Comparison of ENCODE assay signal across 11 cellular contexts in the genomic region with DNA sequence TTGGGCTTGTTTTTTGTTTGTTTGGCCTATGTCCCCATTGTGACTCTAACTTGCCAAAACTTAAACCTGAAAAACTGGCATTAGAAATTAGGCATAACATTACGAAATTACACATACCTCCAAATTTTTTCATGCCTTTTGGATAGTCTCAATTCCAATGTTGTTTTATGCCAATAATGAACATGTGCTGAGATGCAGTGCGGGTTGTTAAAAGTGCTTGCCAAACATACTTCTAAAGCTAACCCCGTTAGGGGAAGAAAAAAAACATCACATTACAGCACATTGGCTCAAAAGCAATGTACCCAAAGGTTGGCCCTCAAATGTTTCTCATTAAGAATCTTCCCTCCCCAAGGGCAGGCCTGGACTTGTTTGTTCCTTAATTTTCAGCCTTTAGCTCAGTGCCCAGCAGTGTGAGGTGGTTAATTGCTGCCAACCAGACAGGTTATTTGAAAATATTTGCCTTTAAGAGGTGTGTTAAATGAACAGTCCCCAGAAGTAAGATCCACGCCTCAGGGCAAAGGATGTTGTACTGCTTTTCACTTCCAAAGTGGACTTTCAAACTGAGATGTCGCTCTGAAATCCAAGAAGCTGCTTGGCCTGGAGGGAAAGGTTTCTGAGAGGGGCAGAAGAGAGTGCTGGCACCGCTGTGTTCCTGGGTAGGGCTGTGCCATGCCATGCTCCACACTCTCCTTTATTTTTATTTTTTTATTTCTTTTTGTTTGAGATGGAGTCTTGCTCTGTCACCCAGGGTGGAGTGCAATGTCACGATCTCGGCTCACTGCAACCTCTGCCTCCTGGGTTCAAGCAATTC. TPM values are rescaled to one million over a fixed set of nuclear protein-coding genes. Genes with fewer than 3 reads are reported as not detected.
DNase-seq lines count a peak whose midpoint lies in the region; ATAC-seq and TF ChIP-seq lines count a peak whose summit lies in the region.
"Had no signal": no experiment of that assay in that cellular context is flagged by ENCODE, and none has a peak within 500 bp of the region (broad histone marks: within the 10 kb centered on the region; RNA-seq: fewer than 3 reads in every experiment).

No MANE protein-coding gene starts in this region.

- no peak overlapping the region for H4K91ac ChIP-seq in H9 (ENCODE audit: insufficient read length, low read depth, low read length)

- H3K79me2 ChIP-seq in H9 (ENCODE audit: insufficient read depth, low read length) (no peaks in the 10 kb centered on the region), PC-3 (ENCODE audit: low read length) (no peaks in the 10 kb centered on the region)

- H3K9me2 ChIP-seq in PC-3 (replicated peaks; ENCODE audit: low read length) = no peaks in the 10 kb centered on the region

- POLR2A ChIA-PET in PC-3 (lab: Charles Lee; ENCODE audit: unreplicated experiment) = no interaction called here
- POLR2A ChIA-PET in naive thymus-derived CD8-positive, alpha-beta T cell (lab: Charles Lee) = interaction anchor here (0.6 kb wide), 1 partner anchor 97 kb away, joined by 3 read pairs; no protein-coding TSS in a partner anchor

- in situ Hi-C loops in ACHN (cut with HindIII; ENCODE audit: low pct_ligation_motif_present, low pct_unique_long_range_greater_than_20kb, low sequenced_read_pairs) = no loop called here

- H3K27ac Mint-ChIP-seq in H9 = peak overlapping the region in 2 of 3 experiments; percentile 51 to 81; a peak in 2 of 7 replicates
- H3K27ac Mint-ChIP-seq in naive thymus-derived CD8-positive, alpha-beta T cell = no peak overlapping the region
- H3K27ac Mint-ChIP-seq: immature natural killer cell had no signal

- H3K14ac ChIP-seq in H9 (ENCODE audit: insufficient read depth, low read length) = no peak overlapping the region

- H3K18ac ChIP-seq in H9 (ENCODE audit: insufficient read length, low read depth, low read length) = no peak overlapping the region

- no peak overlapping the region for H2BK5ac ChIP-seq in H9 (ENCODE audit: insufficient read length, low read length)

- CTCF ChIA-PET in PC-3 (lab: Charles Lee) = no interaction called here

- peaks cover 4% of the 10 kb centered on the region; the same call in 1 of the 2 replicates for H3K4me1 ChIP-seq in H9 (ENCODE audit: insufficient read depth, low read length)
- H3K4me1 ChIP-seq in PC-3 (ENCODE audit: insufficient read depth, low read length) = peaks cover 26% of the 10 kb centered on the region
- no peaks in the 10 kb centered on the region for H3K4me1 ChIP-seq in sigmoid colon
- no peaks in the 10 kb centered on the region for H3K4me1 ChIP-seq in psoas muscle

- no peak overlapping the region for H3K23ac ChIP-seq in H9 (ENCODE audit: insufficient read length, low read depth, low read length)

- TF ChIP-seq POLR2A in sigmoid colon (IDR thresholded peaks at IDR 0.05) = no peak

- no peak overlapping the region for H4K8ac ChIP-seq in H9 (replicated peaks; ENCODE audit: insufficient read length, low read depth, low read length)

- H3K9me3 Mint-ChIP-seq in H9 = peaks cover 3 to 7% of the 10 kb centered on the region in 2 experiments; a peak in 4 of 5 replicates
- peaks cover 0 to 17% (median 4%) of the 10 kb centered on the region in 9 donors for H3K9me3 Mint-ChIP-seq in naive thymus-derived CD8-positive, alpha-beta T cell
- H3K9me3 Mint-ChIP-seq: immature natural killer cell had no signal

- H3K27ac ChIP-seq in H9 (ENCODE audit: insufficient read length, low read depth, low read length) (no peak overlapping the region), PC-3 (ENCODE audit: low read length) (peak overlapping the region; percentile 44; the same call in 1 of the 2 replicates), sigmoid colon (peak overlapping the region in 2 of 4 donors; percentile 24 to 26), psoas muscle (no peak overlapping the region)
- H3K27ac ChIP-seq: SJSA1 had no signal

- H3K27me3 Mint-ChIP-seq in H9 (ENCODE audit: low read depth) = no peaks in the 10 kb centered on the region
- H3K27me3 Mint-ChIP-seq in naive thymus-derived CD8-positive, alpha-beta T cell = peaks cover 0 to 7% (median 4%) of the 10 kb centered on the region in 5 donors

- H3K56ac ChIP-seq in H9 (ENCODE audit: insufficient read length, low read depth, low read length) = no peak overlapping the region

- H3K4me3 ChIP-seq in PC-3 (ENCODE audit: low read length) (peak overlapping the region; percentile 58; the same call in 1 of the 2 replicates), sigmoid colon (no peak overlapping the region), psoas muscle (no peak overlapping the region)
- H3K4me3 ChIP-seq: SJSA1 had no signal

- H3K9me3 ChIP-seq in H9 (ENCODE audit: control insufficient read depth, low read depth, low read length) (no peaks in the 10 kb centered on the region), PC-3 (ENCODE audit: low read length) (no peaks in the 10 kb centered on the region), sigmoid colon (peaks cover 0 to 5% (median 0%) of the 10 kb centered on the region in 4 donors), psoas muscle (peaks cover 4% of the 10 kb centered on the region)
- H3K9me3 ChIP-seq: SJSA1 had no signal

- WGBS in H9 (ENCODE audit: extremely low coverage, insufficient read length, low lambda C conversion rate) = no CpG with 5 or more reads among the region's 8 CpGs
- 68 to 84% methylated on average over 8 of the region's 8 CpGs for WGBS in sigmoid colon, 2 donors
- WGBS in psoas muscle, 3 donors = 59 to 77% (median 67%) methylated on average over 8 of the region's 8 CpGs

- H3K4me3 Mint-ChIP-seq in H9 = no peak overlapping the region
- no peak overlapping the region for H3K4me3 Mint-ChIP-seq in naive thymus-derived CD8-positive, alpha-beta T cell
- H3K4me3 Mint-ChIP-seq: immature natural killer cell had no signal

- TF ChIP-seq CTCF in H9 (conservative IDR thresholded peaks at IDR 0.05) = no peak
- no peak for TF ChIP-seq CTCF in PC-3 (conservative IDR thresholded peaks at IDR 0.05; ENCODE audit: low read depth, low read length)
- no peak for TF ChIP-seq CTCF in sigmoid colon (IDR thresholded peaks at IDR 0.05)
- TF ChIP-seq CTCF in psoas muscle (IDR thresholded peaks at IDR 0.05) = no peak

- no peak overlapping the region for H2BK15ac ChIP-seq in H9 (ENCODE audit: low read depth, low read length)

- no peaks in the 10 kb centered on the region for H3K36me3 ChIP-seq in PC-3 (ENCODE audit: low read depth, low read length)
- H3K36me3 ChIP-seq in sigmoid colon = no peaks in the 10 kb centered on the region
- H3K36me3 ChIP-seq in psoas muscle (ENCODE audit: insufficient read depth in 1 of 2, low read depth in 1 of 2) = no peaks in the 10 kb centered on the region
- H3K36me3 ChIP-seq: SJSA1 had no signal

- H2BK120ac ChIP-seq in H9 (ENCODE audit: low read depth, low read length, poor library complexity, severe bottlenecking) = peak overlapping the region; percentile 30

- H2BK20ac ChIP-seq in H9 (ENCODE audit: low read depth, low read length, poor library complexity, severe bottlenecking) = no peak overlapping the region

- no peak overlapping the region for H3K4ac ChIP-seq in H9 (ENCODE audit: low read depth, low read length)

- DNase-seq in H9 (no peak), PC-3 (peak; percentile 48), fibroblast of peridontal ligament (ENCODE audit: extremely low read depth) (peak; percentile 82), sigmoid colon (peak; percentile 15), psoas muscle (no peak), ACHN (no peak), NCI-H524 treated with DMSO at 0.1 percent for 48 hours (lab: John Stamatoyannopoulos, UW) (no peak)
- DNase-seq in naive thymus-derived CD8-positive, alpha-beta T cell = no peak
- DNase-seq: immature natural killer cell, KG1 had no signal

- H3K27me3 ChIP-seq in H9 (ENCODE audit: insufficient read depth, low read length) (no peaks in the 10 kb centered on the region), PC-3 (ENCODE audit: low read length) (no peaks in the 10 kb centered on the region), sigmoid colon (no peaks in the 10 kb centered on the region), psoas muscle (ENCODE audit: insufficient read depth in 3 of 3, low read length in 2 of 3) (no peaks in the 10 kb centered on the region)
- H3K27me3 ChIP-seq: SJSA1 had no signal

- H3K36me3 Mint-ChIP-seq in H9 (ENCODE audit: insufficient read depth in 1 of 3, low read depth in 3 of 3) = peaks cover 0 to 5% (median 4%) of the 10 kb centered on the region in 3 experiments; a peak in 3 of 7 replicates
- H3K36me3 Mint-ChIP-seq in naive thymus-derived CD8-positive, alpha-beta T cell = peaks cover 0 to 8% (median 4%) of the 10 kb centered on the region in 3 donors
- H3K36me3 Mint-ChIP-seq: immature natural killer cell had no signal

- intact Hi-C loops in PC-3 (cut with micrococcal nuclease) = no loop called here
- intact Hi-C loops in sigmoid colon (cut with DNase I) = no loop called here
- intact Hi-C loops in psoas muscle (cut with DNase I) = no loop called here

- no peak overlapping the region for H3T11ph ChIP-seq in H9 (ENCODE audit: low read length)

- no peak overlapping the region for H4K5ac ChIP-seq in H9 (ENCODE audit: insufficient read length, low read depth, low read length)

- no peak; the same call in none of the 2 replicates for ATAC-seq in PC-3
- ATAC-seq in psoas muscle = no peak
- no peak for ATAC-seq in naive thymus-derived CD8-positive, alpha-beta T cell

- H3K9ac ChIP-seq in H9 (ENCODE audit: extremely low read depth, insufficient read length, low read length) (no peak overlapping the region), PC-3 (ENCODE audit: low read length) (no peak overlapping the region)

- no peaks in the 10 kb centered on the region for H3F3A ChIP-seq in PC-3 (ENCODE audit: low read length, unreplicated experiment)

- no TSS peak for BruUV-seq in PC-3 (replicated peaks; lab: Mats Ljungman, UMichigan)

- H2AFZ ChIP-seq in H9 (ENCODE audit: low read length) = no peak overlapping the region
- peak overlapping the region; percentile 61 for H2AFZ ChIP-seq in PC-3 (ENCODE audit: low read length)

- H3K23me2 ChIP-seq in H9 (ENCODE audit: insufficient read length, low read depth, low read length, poor library complexity, severe bottlenecking) = no peaks in the 10 kb centered on the region

- no peak overlapping the region for H2AK5ac ChIP-seq in H9 (ENCODE audit: insufficient read length, low read length)

- H3K79me1 ChIP-seq in H9 (ENCODE audit: insufficient read depth, low read depth, low read length, poor library complexity, severe bottlenecking) = no peaks in the 10 kb centered on the region

- H2BK12ac ChIP-seq in H9 (ENCODE audit: insufficient read length, low read depth, low read length) = no peak overlapping the region

- H4K20me1 ChIP-seq in H9 (ENCODE audit: control insufficient read depth, insufficient read depth, insufficient read length) (no peaks in the 10 kb centered on the region), PC-3 (ENCODE audit: low read length) (no peaks in the 10 kb centered on the region)

- peaks cover 38 to 40% of the 10 kb centered on the region in 2 experiments for H3K4me1 Mint-ChIP-seq in H9
- peaks cover 0 to 3% (median 0%) of the 10 kb centered on the region in 4 donors for H3K4me1 Mint-ChIP-seq in naive thymus-derived CD8-positive, alpha-beta T cell
- H3K4me1 Mint-ChIP-seq: immature natural killer cell had no signal

- H3K4me2 ChIP-seq in H9 (ENCODE audit: insufficient read depth, insufficient read length, low read length) = no peak overlapping the region
- peak overlapping the region; percentile 83 for H3K4me2 ChIP-seq in PC-3 (ENCODE audit: low read length)

- TF ChIP-seq EP300 in sigmoid colon (IDR thresholded peaks at IDR 0.05) = no peak

RNA-seq across cellular contexts. Expression of a gene that starts 32.9 kb away (rescaled TPM):
- total RNA-seq in H9 (2021) = 137 and 140 TPM in 2 replicates
- 13.4 and 17.4 TPM in 2 replicates for total RNA-seq in PC-3 (2014; rRNA removed)
- 100 to 1,000 TPM; 123 to 230 (median 205) TPM for total RNA-seq in sigmoid colon
- 10 to 100 TPM in 2 of 3 donors, 1 to 10 TPM in 1; 9.0 to 43.6 (median 33.0) TPM for polyA plus RNA-seq in sigmoid colon
- 10 to 100 TPM; 19.3 to 95.7 (median 29.3) TPM for total RNA-seq in psoas muscle
- polyA plus RNA-seq in psoas muscle = 10 to 100 TPM; 10.5 to 14.0 (median 12.0) TPM
- total RNA-seq in naive thymus-derived CD8-positive, alpha-beta T cell = not detected
- not detected for polyA plus RNA-seq in naive thymus-derived CD8-positive, alpha-beta T cell
- polyA plus RNA-seq: immature natural killer cell had no signal

RNA-seq across cellular contexts. Expression of a gene that starts 56.3 kb away (rescaled TPM):
- 3.3 and 4.1 TPM in 2 replicates for total RNA-seq in H9 (2021)
- total RNA-seq in PC-3 (2014; rRNA removed) = 2.7 and 4.5 TPM in 2 replicates
- total RNA-seq in sigmoid colon = not detected
- polyA plus RNA-seq in sigmoid colon = 1 to 10 TPM in 1 of 3 donors, not detected in 2; 1.5 TPM
- total RNA-seq in psoas muscle = not detected
- polyA plus RNA-seq in psoas muscle = under 1 TPM in 1 of 3 donors, not detected in 2; 0.04 TPM
- not detected for total RNA-seq in naive thymus-derived CD8-positive, alpha-beta T cell
- polyA plus RNA-seq in naive thymus-derived CD8-positive, alpha-beta T cell = not detected
- total RNA-seq: SJSA1 had no signal

RNA-seq across cellular contexts. Expression of a gene that starts 56.4 kb away (rescaled TPM):
- total RNA-seq in H9 (2021) (0.11 TPM in 1 of 2 replicates, not detected in the other), PC-3 (2014; rRNA removed) (0.04 TPM in 1 of 2 replicates, not detected in the other), sigmoid colon (not detected), psoas muscle (not detected)
- polyA plus RNA-seq in sigmoid colon (under 1 TPM in 1 of 3 donors, not detected in 2; 0.07 TPM), psoas muscle (not detected)
- under 1 TPM in 1 of 2 experiments, not detected in 1; 0.16 TPM for total RNA-seq in naive thymus-derived CD8-positive, alpha-beta T cell
- not detected for polyA plus RNA-seq in naive thymus-derived CD8-positive, alpha-beta T cell
- total RNA-seq: SJSA1 had no signal

Comparison
In these comparisons a context has a peak if more than half of its experiments do, and no peak if none do; other contexts are left out.
1. DNase-seq: peak in PC-3 (single experiment), fibroblast of peridontal ligament (single experiment) and sigmoid colon (single experiment); none in H9 (single experiment), psoas muscle (0 of 2), ACHN (single experiment), NCI-H524 treated with DMSO at 0.1 percent for 48 hours (single experiment) and naive thymus-derived CD8-positive, alpha-beta T cell (0 of 10).
2. H3K27ac Mint-ChIP-seq: peak in H9 (2 of 3); none in naive thymus-derived CD8-positive, alpha-beta T cell (0 of 10).
3. RNA of a gene that starts 32.9 kb away (total RNA-seq): 123 to 230 TPM in sigmoid colon, 137 to 140 TPM in H9, 19.3 to 95.7 TPM in psoas muscle and 13.4 to 17.4 TPM in PC-3; not detected in naive thymus-derived CD8-positive, alpha-beta T cell; every median in the first group is over 10 times any median in the second.